21 cellular contexts compared by ENCODE assay signal in the genomic region with DNA sequence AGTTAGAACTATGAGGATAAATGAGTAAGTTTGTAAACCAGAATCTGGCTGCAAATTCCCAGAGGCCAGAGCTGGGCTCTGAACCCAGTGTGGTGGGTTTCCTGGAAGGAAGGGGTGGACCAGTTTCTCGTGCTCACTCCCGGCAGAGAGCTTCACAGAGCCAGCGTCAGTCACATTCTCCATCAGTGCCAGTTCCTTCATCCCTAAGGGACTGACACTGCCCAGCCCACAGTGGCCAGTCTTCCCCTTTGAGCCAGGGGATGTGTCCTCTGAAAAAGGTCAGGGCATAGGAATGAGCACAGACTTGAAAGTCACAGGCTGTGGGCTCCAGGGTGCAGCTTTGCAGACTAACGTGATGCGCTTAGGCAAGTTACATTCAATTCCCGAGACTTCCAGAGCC.
DNase-seq lines count a peak whose midpoint lies in the region; ATAC-seq and TF ChIP-seq lines count a peak whose summit lies in the region.
"Had no signal": no experiment of that assay in that cellular context is flagged by ENCODE, and none has a peak within 500 bp of the region (broad histone marks: within the 10 kb centered on the region; RNA-seq: fewer than 3 reads in every experiment).

No MANE protein-coding gene starts in this region.

- H3K36me3 ChIP-seq in right atrium auricular region: no peaks in the 10 kb centered on the region
- H3K36me3 ChIP-seq in stomach: no peaks in the 10 kb centered on the region
- H3K36me3 ChIP-seq in aorta (ENCODE audit: control insufficient read depth in 1 of 2, insufficient read depth in 2 of 2, low read length in 1 of 2): no peaks in the 10 kb centered on the region
- H3K36me3 ChIP-seq: adrenal gland had no signal

- intact Hi-C loops in cardiac septum (cut with DNase I) (no loop called here), stomach (cut with DNase I; ENCODE audit: low total_unique reads) (no loop called here), aorta (cut with DNase I) (loop anchor here in 1 of 2 donors (5.0 kb wide), 1 partner anchor 162 kb away; the partner anchor contains the start of gene MYLK)

- H3K4me3 ChIP-seq in right atrium auricular region (no peak overlapping the region), stomach (no peak overlapping the region), aorta (ENCODE audit: low read length in 2 of 2) (no peak overlapping the region)
- H3K4me3 ChIP-seq: A549, adrenal gland, GM23338 had no signal

- H3K27ac ChIP-seq in right atrium auricular region (peak overlapping the region; percentile 70 to 71), stomach (peak overlapping the region in 4 of 5 donors; percentile 60 to 84 (median 70)), aorta (ENCODE audit: low read depth in 1 of 2, low read length in 2 of 2) (peak overlapping the region; percentile 12 to 76)
- H3K27ac ChIP-seq: A549 had no signal

- no peak for TF ChIP-seq CTCF in right atrium auricular region (IDR thresholded peaks at IDR 0.05)
- TF ChIP-seq CTCF in stomach (IDR thresholded peaks at IDR 0.05): no peak

- H3K4me1 ChIP-seq in right atrium auricular region (peaks cover 0 to 29% of the 10 kb centered on the region in 2 donors), stomach (peaks cover 4 to 45% (median 27%) of the 10 kb centered on the region in 4 donors), aorta (ENCODE audit: control insufficient read depth in 1 of 2, insufficient read depth in 2 of 2, low read length in 2 of 2) (peaks cover 0 to 2% of the 10 kb centered on the region in 2 donors)

- H3K9me3 ChIP-seq in right atrium auricular region (no peaks in the 10 kb centered on the region), stomach (no peaks in the 10 kb centered on the region), aorta (ENCODE audit: control insufficient read depth, low read length) (no peaks in the 10 kb centered on the region)
- H3K9me3 ChIP-seq: A549, adrenal gland had no signal

- H3K27me3 ChIP-seq in right atrium auricular region: no peaks in the 10 kb centered on the region
- no peaks in the 10 kb centered on the region for H3K27me3 ChIP-seq in stomach
- no peaks in the 10 kb centered on the region for H3K27me3 ChIP-seq in aorta (ENCODE audit: control insufficient read depth in 1 of 2, insufficient read depth in 2 of 2, low read length in 1 of 2)
- H3K27me3 ChIP-seq: adrenal gland had no signal

- no peak for TF ChIP-seq POLR2A in stomach (IDR thresholded peaks at IDR 0.05)

- no peak for TF ChIP-seq EP300 in stomach (IDR thresholded peaks at IDR 0.05)

- 64 to 83% (median 73%) methylated on average over 6 of the region's 6 CpGs for WGBS in stomach, 5 donors
- 15 to 18% methylated on average over 6 of the region's 6 CpGs for WGBS in aorta, 2 donors

- DNase-seq in right atrium auricular region (ENCODE audit: low spot score) (no peak), cardiac septum (ENCODE audit: low spot score) (no peak), left lobe of liver (ENCODE audit: low spot score) (peak; percentile 30), stomach (no peak), aorta (no peak), mesenteric fat pad (ENCODE audit: low spot score) (no peak), cerebellum (ENCODE audit: low spot score) (no peak)
- DNase-seq in activated CD8-positive, alpha-beta memory T cell treated with anti-CD3 and anti-CD28 coated beads for 24 hours: no peak
- DNase-seq: activated CD4-positive, alpha-beta T cell treated with anti-CD3 and anti-CD28 coated beads for 36 hours; activated T-cell treated with anti-CD3 and anti-CD28 coated beads, Interleukin-2, amount 50 U/mL, for 1 hour; GDM1; NCI-H187; NCI-H2171 treated with DMSO at 0.1 percent for 48 hours; SIG-M5; stimulated activated CD4-positive, alpha-beta T cell treated with anti-CD3 and anti-CD28 coated beads, Interleukin-4, amount 100 ng/mL, for 4 hours; stimulated activated naive CD4-positive, alpha-beta T cell; T-helper 1 cell had no signal

- no peak for ATAC-seq in left lobe of liver
- ATAC-seq in aorta (ENCODE audit: low FRiP score): peak; percentile 5
- ATAC-seq: A549; activated CD4-positive, alpha-beta T cell treated with anti-CD3 and anti-CD28 coated beads for 36 hours; GM23338; natural killer cell treated with Interleukin-12 subunit alpha and Interleukin-12 subunit beta and Interleukin-15 and Interleukin-18, amount 100 ng/mL, for 72 hours had no signal
